ENCODE assay signal across 10 cellular contexts in the genomic region with DNA sequence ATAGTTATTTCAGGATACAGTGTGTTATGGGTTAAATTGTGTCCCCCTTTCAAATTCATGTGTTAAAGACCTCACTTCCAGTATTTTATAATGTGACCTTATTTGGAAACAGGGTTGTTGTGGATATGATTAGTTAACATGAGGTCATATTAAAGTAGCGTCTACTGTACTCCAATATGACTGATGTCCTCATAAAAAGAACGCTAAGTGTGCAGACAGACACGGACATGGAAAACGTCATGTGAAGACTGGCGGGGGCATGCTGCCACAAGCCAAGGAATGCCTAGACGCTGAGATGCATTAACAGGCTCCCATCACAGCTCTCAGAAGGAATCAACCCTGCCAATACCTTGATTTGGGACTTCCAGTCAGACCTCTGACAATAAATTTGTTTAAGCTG. TPM values are rescaled to one million over a fixed set of nuclear protein-coding genes. Genes with fewer than 3 reads are reported as not detected.
DNase-seq lines count a peak whose midpoint lies in the region; ATAC-seq, FAIRE-seq and TF ChIP-seq lines count a peak whose summit lies in the region.
"Had no signal": no experiment of that assay in that cellular context is flagged by ENCODE, and none has a peak within 500 bp of the region (broad histone marks: within the 10 kb centered on the region; RNA-seq: fewer than 3 reads in every experiment).

No MANE protein-coding gene starts in this region.

- H3K4me1 ChIP-seq in keratinocyte (ENCODE audit: control insufficient read depth, extremely low read depth, insufficient read depth, low read length) (peaks cover 55% of the 10 kb centered on the region), small intestine (ENCODE audit: control insufficient read depth in 2 of 2, insufficient read depth in 1 of 2, low read depth in 1 of 2, low read length in 1 of 2) (peaks cover 6 to 7% of the 10 kb centered on the region in 2 donors)

- H3K9me3 ChIP-seq in keratinocyte (ENCODE audit: control insufficient read depth, low read depth, low read length) (no peaks in the 10 kb centered on the region), small intestine (ENCODE audit: control insufficient read depth, low read depth) (no peaks in the 10 kb centered on the region)

- no peaks in the 10 kb centered on the region for H3K9me1 ChIP-seq in keratinocyte (ENCODE audit: control insufficient read depth, extremely low read depth, insufficient read depth, low read length)

- FAIRE-seq in keratinocyte (lab: Jason Lieb, UNC), result peak; percentile 89
- FAIRE-seq in small intestine (lab: Jason Lieb, UNC), result no peak

- no peak overlapping the region for H2AFZ ChIP-seq in keratinocyte (ENCODE audit: control insufficient read depth, low read length)

- H3K36me3 ChIP-seq in keratinocyte (ENCODE audit: control insufficient read depth in 2 of 2, extremely low read depth in 1 of 2, insufficient read depth in 2 of 2, low read length in 2 of 2), result peaks cover 2 to 3% of the 10 kb centered on the region in 2 experiments
- H3K36me3 ChIP-seq in small intestine (ENCODE audit: control insufficient read depth in 2 of 2, insufficient read depth in 2 of 2, low read length in 2 of 2), result no peaks in the 10 kb centered on the region

- H3K9ac ChIP-seq in keratinocyte (ENCODE audit: control insufficient read depth, extremely low read depth, insufficient read depth, low read length), result peak overlapping the region; percentile 96

- H3K4me2 ChIP-seq in keratinocyte (ENCODE audit: control insufficient read depth, extremely low read depth, insufficient read depth, low read depth, low read length), result peak overlapping the region; percentile 83

- peak overlapping the region; percentile 91 for H3K27ac ChIP-seq in keratinocyte (ENCODE audit: control insufficient read depth, insufficient read depth, low read length)
- no peak overlapping the region for H3K27ac ChIP-seq in small intestine (ENCODE audit: low read depth in 1 of 2, low read length in 1 of 2)

- peak overlapping the region; percentile 37 for H3K27ac Mint-ChIP-seq in stimulated activated naive CD8-positive, alpha-beta T cell treated with anti-CD3 and anti-CD28 coated beads, Interleukin-15, Interleukin-2, amounts not matched to agents 100 ng/mL and 50 ng/mL, for 24 hours
- peak overlapping the region; percentile 97 for H3K27ac Mint-ChIP-seq in activated T-helper 17 cell treated with anti-CD3 and anti-CD28 coated beads, Interleukin-2, amount 50 U/mL, for 72 hours

- H3K4me1 Mint-ChIP-seq in stimulated activated naive CD8-positive, alpha-beta T cell treated with anti-CD3 and anti-CD28 coated beads, Interleukin-15, Interleukin-2, amounts not matched to agents 100 ng/mL and 50 ng/mL, for 24 hours (ENCODE audit: low read depth), result peaks cover 80% of the 10 kb centered on the region
- H3K4me1 Mint-ChIP-seq in activated T-helper 17 cell treated with anti-CD3 and anti-CD28 coated beads, Interleukin-2, amount 50 U/mL, for 72 hours, result peaks cover 37% of the 10 kb centered on the region

- ATAC-seq in stimulated activated naive CD8-positive, alpha-beta T cell treated with anti-CD3 and anti-CD28 coated beads, Interleukin-15, Interleukin-2, amounts not matched to agents 100 U/mL and 50 U/mL, for 24 hours, result no peak
- no peak for ATAC-seq in activated T-helper 17 cell treated with anti-CD3 and anti-CD28 coated beads, Interleukin-2, amount 50 U/mL, for 72 hours (replicated peaks)
- ATAC-seq in HG03378 (IDR thresholded peaks at IDR 0.05; ENCODE audit: unreplicated experiment) (no peak), HG02981 (IDR thresholded peaks at IDR 0.05; ENCODE audit: unreplicated experiment) (no peak)

- peak overlapping the region; percentile 94 for H3K4me3 Mint-ChIP-seq in stimulated activated naive CD8-positive, alpha-beta T cell treated with anti-CD3 and anti-CD28 coated beads, Interleukin-15, Interleukin-2, amounts not matched to agents 100 ng/mL and 50 ng/mL, for 24 hours
- peak overlapping the region; percentile 99 for H3K4me3 Mint-ChIP-seq in activated T-helper 17 cell treated with anti-CD3 and anti-CD28 coated beads, Interleukin-2, amount 50 U/mL, for 72 hours

- DNase-seq in stimulated activated naive CD8-positive, alpha-beta T cell treated with anti-CD3 and anti-CD28 coated beads, Interleukin-15, Interleukin-2, amounts not matched to agents 100 U/mL and 50 U/mL, for 24 hours, result no peak
- peak; percentile 87 for DNase-seq in keratinocyte (ENCODE audit: low read depth, low spot score)
- no peak for DNase-seq in small intestine
- no peak for DNase-seq in NCI-H1694 (lab: John Stamatoyannopoulos, UW)
- DNase-seq: NCI-H2081 treated with DMSO at 0.1 percent for 48 hours; stimulated activated CD4-positive, alpha-beta T cell treated with anti-CD3 and anti-CD28 coated beads, Interleukin-2, amount 100 ng/mL, for 24 hours had no signal

- H4K20me1 ChIP-seq in keratinocyte (ENCODE audit: control insufficient read depth, extremely low read depth, insufficient read depth, low read length), result no peaks in the 10 kb centered on the region

- H3K27me3 ChIP-seq in keratinocyte (ENCODE audit: control insufficient read depth, extremely low read depth, insufficient read depth, low read length) (no peaks in the 10 kb centered on the region), small intestine (ENCODE audit: control insufficient read depth in 2 of 2, insufficient read depth in 2 of 2, low read length in 2 of 2) (no peaks in the 10 kb centered on the region)

- peaks cover 81% of the 10 kb centered on the region for H3K79me2 ChIP-seq in keratinocyte (ENCODE audit: control insufficient read depth, insufficient read depth, low read length)

- WGBS in small intestine, 3 donors, result 61 to 65% (median 63%) methylated on average over 6 of the region's 6 CpGs

- H3K9me3 Mint-ChIP-seq in stimulated activated naive CD8-positive, alpha-beta T cell treated with anti-CD3 and anti-CD28 coated beads, Interleukin-15, Interleukin-2, amounts not matched to agents 100 ng/mL and 50 ng/mL, for 24 hours, result no peaks in the 10 kb centered on the region
- H3K9me3 Mint-ChIP-seq in activated T-helper 17 cell treated with anti-CD3 and anti-CD28 coated beads, Interleukin-2, amount 50 U/mL, for 72 hours, result no peaks in the 10 kb centered on the region

- no peak for TF ChIP-seq CTCF in keratinocyte (optimal IDR thresholded peaks at IDR 0.05 in 1 of 3, IDR thresholded peaks at IDR 0.05 in 1 of 3, conservative IDR thresholded peaks at IDR 0.05 in 1 of 3; ENCODE audit: extremely low read depth in 1 of 3, insufficient read depth in 2 of 3, low read length in 3 of 3)

- H3K4me3 ChIP-seq in keratinocyte (ENCODE audit: control insufficient read depth in 2 of 3, extremely low read depth in 1 of 3, insufficient read depth in 2 of 3, low read depth in 1 of 3, low read length in 3 of 3) (peak overlapping the region; percentile 66 to 94 (median 69)), small intestine (ENCODE audit: low read depth in 1 of 2, low read length in 2 of 2) (no peak overlapping the region)

- no peaks in the 10 kb centered on the region for H3K27me3 Mint-ChIP-seq in stimulated activated naive CD8-positive, alpha-beta T cell treated with anti-CD3 and anti-CD28 coated beads, Interleukin-15, Interleukin-2, amounts not matched to agents 100 ng/mL and 50 ng/mL, for 24 hours
- H3K27me3 Mint-ChIP-seq in activated T-helper 17 cell treated with anti-CD3 and anti-CD28 coated beads, Interleukin-2, amount 50 U/mL, for 72 hours, result no peaks in the 10 kb centered on the region

- peaks cover 46% of the 10 kb centered on the region for H3K36me3 Mint-ChIP-seq in stimulated activated naive CD8-positive, alpha-beta T cell treated with anti-CD3 and anti-CD28 coated beads, Interleukin-15, Interleukin-2, amounts not matched to agents 100 ng/mL and 50 ng/mL, for 24 hours (ENCODE audit: low read depth)
- peaks cover 92% of the 10 kb centered on the region for H3K36me3 Mint-ChIP-seq in activated T-helper 17 cell treated with anti-CD3 and anti-CD28 coated beads, Interleukin-2, amount 50 U/mL, for 72 hours (ENCODE audit: low read depth)

- dilution Hi-C loops in keratinocyte (cut with MboI; ENCODE audit: extremely low pct_ligation_motif_present, low sequenced_read_pairs), result no loop called here

RNA-seq across cellular contexts. Expression of a gene that starts 1.5 kb away (rescaled TPM):
- total RNA-seq in activated T-helper 17 cell treated with anti-CD3 and anti-CD28 coated beads, Interleukin-2, amount 50 U/mL, for 72 hours, result 10 to 100 TPM; 23.8 to 31.3 TPM
- polyA plus RNA-seq in keratinocyte (13.1 to 22.8 TPM (median 16.0 TPM) in 3 replicates), small intestine (1 to 10 TPM; 6.8 to 7.9 (median 7.6) TPM)
- 19.2 TPM for polyA plus RNA-seq in keratinocyte (2011; ENCODE audit: low read depth)
- 14.9 and 17.7 TPM in 2 replicates for polyA plus RNA-seq in keratinocyte (2011; cell fraction: cytosol; rRNA removed)
- 39.3 and 39.4 TPM in 2 replicates for polyA plus RNA-seq in keratinocyte (2011; cell fraction: nucleus; rRNA removed)
- polyA plus RNA-seq in keratinocyte (2012; ENCODE audit: low replicate concordance), result 11.0 and 16.4 TPM in 2 replicates
- polyA minus RNA-seq in keratinocyte, result 40.9 to 73.3 TPM (median 46.3 TPM) in 3 replicates
- 22.4 TPM for polyA minus RNA-seq in keratinocyte (2011; cell fraction: cytosol; rRNA and poly(A)+ RNA removed)
- polyA minus RNA-seq in keratinocyte (2011; cell fraction: nucleus; rRNA and poly(A)+ RNA removed), result 27.2 and 45.2 TPM in 2 replicates

RNA-seq across cellular contexts. Expression of a gene that starts 5.8 kb away (rescaled TPM):
- 10 to 100 TPM; 59.0 to 87.9 TPM for total RNA-seq in activated T-helper 17 cell treated with anti-CD3 and anti-CD28 coated beads, Interleukin-2, amount 50 U/mL, for 72 hours
- polyA plus RNA-seq in keratinocyte, result 140 to 298 TPM (median 172 TPM) in 3 replicates
- polyA plus RNA-seq in keratinocyte (2011; ENCODE audit: low read depth), result 61.0 TPM
- polyA plus RNA-seq in keratinocyte (2011; cell fraction: cytosol; rRNA removed), result 91.1 and 171 TPM in 2 replicates
- polyA plus RNA-seq in keratinocyte (2011; cell fraction: nucleus; rRNA removed), result 319 and 386 TPM in 2 replicates
- polyA plus RNA-seq in keratinocyte (2012; ENCODE audit: low replicate concordance), result 85.7 and 143 TPM in 2 replicates
- 21.3 to 110 TPM (median 63.5 TPM) in 3 replicates for polyA minus RNA-seq in keratinocyte
- polyA minus RNA-seq in keratinocyte (2011; cell fraction: cytosol; rRNA and poly(A)+ RNA removed), result 48.2 TPM
- polyA minus RNA-seq in keratinocyte (2011; cell fraction: nucleus; rRNA and poly(A)+ RNA removed), result 107 and 178 TPM in 2 replicates
- 10 to 100 TPM; 37.8 to 79.5 (median 44.7) TPM for polyA plus RNA-seq in small intestine

RNA-seq across cellular contexts. Expression of a gene that starts 29.0 kb away (rescaled TPM):
- under 1 TPM in 1 of 2 donors, not detected in 1; 0.26 TPM for total RNA-seq in activated T-helper 17 cell treated with anti-CD3 and anti-CD28 coated beads, Interleukin-2, amount 50 U/mL, for 72 hours
- not detected in 3 replicates for polyA plus RNA-seq in keratinocyte
- polyA plus RNA-seq in keratinocyte (2011; ENCODE audit: low read depth), result not detected
- polyA plus RNA-seq in keratinocyte (2011; cell fraction: cytosol; rRNA removed), result not detected in 2 replicates
- polyA plus RNA-seq in keratinocyte (2011; cell fraction: nucleus; rRNA removed), result not detected in 2 replicates
- polyA plus RNA-seq in keratinocyte (2012; ENCODE audit: low replicate concordance), result not detected in 2 replicates
- not detected in 3 replicates for polyA minus RNA-seq in keratinocyte
- polyA minus RNA-seq in keratinocyte (2011; cell fraction: cytosol; rRNA and poly(A)+ RNA removed), result not detected
- not detected in 2 replicates for polyA minus RNA-seq in keratinocyte (2011; cell fraction: nucleus; rRNA and poly(A)+ RNA removed)
- under 1 TPM in 1 of 3 donors, not detected in 2; 0.03 TPM for polyA plus RNA-seq in small intestine

Comparison
In these comparisons a context has a peak if more than half of its experiments do, and no peak if none do; other contexts are left out.
1. H3K4me3 ChIP-seq: peak in keratinocyte (3 of 3); none in small intestine (0 of 2).